ENCODE assay signal across 1 cellular context in the genomic region with DNA sequence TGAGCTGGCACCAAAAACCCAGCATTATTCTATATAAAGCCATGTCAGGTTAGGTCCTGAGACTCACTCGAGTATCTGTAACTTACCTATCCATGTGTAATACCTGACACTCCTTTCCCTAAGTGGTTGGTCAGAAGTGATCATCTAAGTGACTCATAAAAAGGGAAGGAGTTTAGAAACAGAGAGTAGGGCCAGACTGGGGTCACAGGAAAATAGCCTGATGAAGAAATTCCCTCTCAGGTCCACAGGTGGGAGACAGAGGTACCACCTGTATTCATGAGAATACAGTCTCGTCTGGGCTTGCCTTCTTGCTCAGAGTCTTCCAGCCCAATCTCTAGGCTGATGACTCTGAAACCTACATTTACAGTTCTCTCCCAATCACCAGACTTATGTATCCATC.
TF ChIP-seq lines count a peak whose summit lies in the region.

No MANE protein-coding gene starts in this region.

TF ChIP-seq in WTC11, 78 proteins besides CTCF, POLR2A, EP300 and RAD21 (continued from another document):
- TF ChIP-seq, protein P1, sequence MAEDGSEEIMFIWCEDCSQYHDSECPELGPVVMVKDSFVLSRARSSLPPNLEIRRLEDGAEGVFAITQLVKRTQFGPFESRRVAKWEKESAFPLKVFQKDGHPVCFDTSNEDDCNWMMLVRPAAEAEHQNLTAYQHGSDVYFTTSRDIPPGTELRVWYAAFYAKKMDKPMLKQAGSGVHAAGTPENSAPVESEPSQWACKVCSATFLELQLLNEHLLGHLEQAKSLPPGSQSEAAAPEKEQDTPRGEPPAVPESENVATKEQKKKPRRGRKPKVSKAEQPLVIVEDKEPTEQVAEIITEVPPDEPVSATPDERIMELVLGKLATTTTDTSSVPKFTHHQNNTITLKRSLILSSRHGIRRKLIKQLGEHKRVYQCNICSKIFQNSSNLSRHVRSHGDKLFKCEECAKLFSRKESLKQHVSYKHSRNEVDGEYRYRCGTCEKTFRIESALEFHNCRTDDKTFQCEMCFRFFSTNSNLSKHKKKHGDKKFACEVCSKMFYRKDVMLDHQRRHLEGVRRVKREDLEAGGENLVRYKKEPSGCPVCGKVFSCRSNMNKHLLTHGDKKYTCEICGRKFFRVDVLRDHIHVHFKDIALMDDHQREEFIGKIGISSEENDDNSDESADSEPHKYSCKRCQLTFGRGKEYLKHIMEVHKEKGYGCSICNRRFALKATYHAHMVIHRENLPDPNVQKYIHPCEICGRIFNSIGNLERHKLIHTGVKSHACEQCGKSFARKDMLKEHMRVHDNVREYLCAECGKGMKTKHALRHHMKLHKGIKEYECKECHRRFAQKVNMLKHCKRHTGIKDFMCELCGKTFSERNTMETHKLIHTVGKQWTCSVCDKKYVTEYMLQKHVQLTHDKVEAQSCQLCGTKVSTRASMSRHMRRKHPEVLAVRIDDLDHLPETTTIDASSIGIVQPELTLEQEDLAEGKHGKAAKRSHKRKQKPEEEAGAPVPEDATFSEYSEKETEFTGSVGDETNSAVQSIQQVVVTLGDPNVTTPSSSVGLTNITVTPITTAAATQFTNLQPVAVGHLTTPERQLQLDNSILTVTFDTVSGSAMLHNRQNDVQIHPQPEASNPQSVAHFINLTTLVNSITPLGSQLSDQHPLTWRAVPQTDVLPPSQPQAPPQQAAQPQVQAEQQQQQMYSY (CRISPR knock-in tag; IDR thresholded peaks at IDR 0.05) = no peak
- TF ChIP-seq NFYB (CRISPR knock-in tag; conservative IDR thresholded peaks at IDR 0.05; ENCODE audit: low read depth) = no peak
- TF ChIP-seq TEAD4 (CRISPR knock-in tag; IDR thresholded peaks at IDR 0.05) = no peak
- TF ChIP-seq OVOL2 (CRISPR knock-in tag; IDR thresholded peaks at IDR 0.05; ENCODE audit: borderline replicate concordance) = no peak
- no peak for TF ChIP-seq ETV6 (CRISPR knock-in tag; IDR thresholded peaks at IDR 0.05)
- TF ChIP-seq, protein P2, sequence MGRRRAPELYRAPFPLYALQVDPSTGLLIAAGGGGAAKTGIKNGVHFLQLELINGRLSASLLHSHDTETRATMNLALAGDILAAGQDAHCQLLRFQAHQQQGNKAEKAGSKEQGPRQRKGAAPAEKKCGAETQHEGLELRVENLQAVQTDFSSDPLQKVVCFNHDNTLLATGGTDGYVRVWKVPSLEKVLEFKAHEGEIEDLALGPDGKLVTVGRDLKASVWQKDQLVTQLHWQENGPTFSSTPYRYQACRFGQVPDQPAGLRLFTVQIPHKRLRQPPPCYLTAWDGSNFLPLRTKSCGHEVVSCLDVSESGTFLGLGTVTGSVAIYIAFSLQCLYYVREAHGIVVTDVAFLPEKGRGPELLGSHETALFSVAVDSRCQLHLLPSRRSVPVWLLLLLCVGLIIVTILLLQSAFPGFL (CRISPR knock-in tag; IDR thresholded peaks at IDR 0.05; ENCODE audit: borderline replicate concordance) = no peak
- no peak for TF ChIP-seq ELF4 (CRISPR knock-in tag; IDR thresholded peaks at IDR 0.05; ENCODE audit: low read depth)
- no peak for TF ChIP-seq ZBTB21 (CRISPR knock-in tag; IDR thresholded peaks at IDR 0.05; ENCODE audit: borderline replicate concordance)
- no peak for TF ChIP-seq TEAD1 (CRISPR knock-in tag; IDR thresholded peaks at IDR 0.05)
- TF ChIP-seq IRF2 (CRISPR knock-in tag; IDR thresholded peaks at IDR 0.05; ENCODE audit: borderline replicate concordance, low read depth) = no peak
- TF ChIP-seq NR2C2 (CRISPR knock-in tag; IDR thresholded peaks at IDR 0.05) = no peak
- no peak for TF ChIP-seq ZNF121 (CRISPR knock-in tag; IDR thresholded peaks at IDR 0.05)
